ENCODE assay signal across 1 cellular context in genomic region chr2:147927053-147927588, GRCh38.
A peak's percentile ranks its signal among the peaks of the same experiment; 100 is the strongest.
TF ChIP-seq lines count a peak whose summit lies in the region.

No MANE protein-coding gene starts in this region.

TF ChIP-seq in HepG2, 621 proteins besides CTCF, POLR2A, EP300 and RAD21 (continued from another document and continues in another):
- TF ChIP-seq FOXM1 (CRISPR knock-in tag; IDR thresholded peaks at IDR 0.05), result no peak
- no peak for TF ChIP-seq PCBP1 (IDR thresholded peaks at IDR 0.05; ENCODE audit: borderline replicate concordance, low read depth, low read length)
- 0 out of 2 replicates have a peak, but pooled peaks have one; percentile 58 for TF ChIP-seq KDM1A (CRISPR knock-in tag; IDR thresholded peaks at IDR 0.05)
- no peak for TF ChIP-seq ZNF431 (CRISPR knock-in tag; IDR thresholded peaks at IDR 0.05; ENCODE audit: borderline replicate concordance, low read depth)
- no peak for TF ChIP-seq POLR2AphosphoS5 (IDR thresholded peaks at IDR 0.05; ENCODE audit: low read depth, low read length)
- TF ChIP-seq ZNF724P (CRISPR knock-in tag; IDR thresholded peaks at IDR 0.05; ENCODE audit: borderline replicate concordance), result 0 out of 2 replicates have a peak, but pooled peaks have one; percentile 38
- 0 out of 2 replicates have a peak, but pooled peaks have one; percentile 27 for TF ChIP-seq SMYD3 (CRISPR knock-in tag; IDR thresholded peaks at IDR 0.05)
- no peak for TF ChIP-seq SNAI1 (CRISPR knock-in tag; IDR thresholded peaks at IDR 0.05; ENCODE audit: borderline replicate concordance)
- TF ChIP-seq ZNF343 (CRISPR knock-in tag; IDR thresholded peaks at IDR 0.05), result no peak
- TF ChIP-seq ZNF24 (IDR thresholded peaks at IDR 0.05), result no peak
- no peak for TF ChIP-seq PHF20 (CRISPR knock-in tag; IDR thresholded peaks at IDR 0.05)
- no peak for TF ChIP-seq HES4 (CRISPR knock-in tag; IDR thresholded peaks at IDR 0.05; ENCODE audit: borderline replicate concordance)
- TF ChIP-seq ZNF777 (CRISPR knock-in tag; IDR thresholded peaks at IDR 0.05), result no peak
- peak; percentile 77; the same call in 1 of the 2 replicates for TF ChIP-seq EHMT2 (IDR thresholded peaks at IDR 0.05; ENCODE audit: borderline replicate concordance, low read depth, low read length)
- TF ChIP-seq ZNF530 (CRISPR knock-in tag; IDR thresholded peaks at IDR 0.05; ENCODE audit: low read depth), result no peak
- peak; percentile 96 for TF ChIP-seq IRF2 (CRISPR knock-in tag; IDR thresholded peaks at IDR 0.05)
- no peak for TF ChIP-seq BRCA1 (CRISPR knock-in tag; IDR thresholded peaks at IDR 0.05)
- TF ChIP-seq, protein P1, sequence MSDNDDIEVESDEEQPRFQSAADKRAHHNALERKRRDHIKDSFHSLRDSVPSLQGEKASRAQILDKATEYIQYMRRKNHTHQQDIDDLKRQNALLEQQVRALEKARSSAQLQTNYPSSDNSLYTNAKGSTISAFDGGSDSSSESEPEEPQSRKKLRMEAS (IDR thresholded peaks at IDR 0.05), result peak; percentile 76
- no peak for TF ChIP-seq ZNF687 (CRISPR knock-in tag; IDR thresholded peaks at IDR 0.05)
- TF ChIP-seq ZNF577 (CRISPR knock-in tag; IDR thresholded peaks at IDR 0.05; ENCODE audit: borderline replicate concordance, low read depth), result no peak
- TF ChIP-seq, protein P2, sequence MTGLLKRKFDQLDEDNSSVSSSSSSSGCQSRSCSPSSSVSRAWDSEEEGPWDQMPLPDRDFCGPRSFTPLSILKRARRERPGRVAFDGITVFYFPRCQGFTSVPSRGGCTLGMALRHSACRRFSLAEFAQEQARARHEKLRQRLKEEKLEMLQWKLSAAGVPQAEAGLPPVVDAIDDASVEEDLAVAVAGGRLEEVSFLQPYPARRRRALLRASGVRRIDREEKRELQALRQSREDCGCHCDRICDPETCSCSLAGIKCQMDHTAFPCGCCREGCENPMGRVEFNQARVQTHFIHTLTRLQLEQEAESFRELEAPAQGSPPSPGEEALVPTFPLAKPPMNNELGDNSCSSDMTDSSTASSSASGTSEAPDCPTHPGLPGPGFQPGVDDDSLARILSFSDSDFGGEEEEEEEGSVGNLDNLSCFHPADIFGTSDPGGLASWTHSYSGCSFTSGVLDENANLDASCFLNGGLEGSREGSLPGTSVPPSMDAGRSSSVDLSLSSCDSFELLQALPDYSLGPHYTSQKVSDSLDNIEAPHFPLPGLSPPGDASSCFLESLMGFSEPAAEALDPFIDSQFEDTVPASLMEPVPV (CRISPR knock-in tag; IDR thresholded peaks at IDR 0.05), result no peak
- TF ChIP-seq, protein P3, sequence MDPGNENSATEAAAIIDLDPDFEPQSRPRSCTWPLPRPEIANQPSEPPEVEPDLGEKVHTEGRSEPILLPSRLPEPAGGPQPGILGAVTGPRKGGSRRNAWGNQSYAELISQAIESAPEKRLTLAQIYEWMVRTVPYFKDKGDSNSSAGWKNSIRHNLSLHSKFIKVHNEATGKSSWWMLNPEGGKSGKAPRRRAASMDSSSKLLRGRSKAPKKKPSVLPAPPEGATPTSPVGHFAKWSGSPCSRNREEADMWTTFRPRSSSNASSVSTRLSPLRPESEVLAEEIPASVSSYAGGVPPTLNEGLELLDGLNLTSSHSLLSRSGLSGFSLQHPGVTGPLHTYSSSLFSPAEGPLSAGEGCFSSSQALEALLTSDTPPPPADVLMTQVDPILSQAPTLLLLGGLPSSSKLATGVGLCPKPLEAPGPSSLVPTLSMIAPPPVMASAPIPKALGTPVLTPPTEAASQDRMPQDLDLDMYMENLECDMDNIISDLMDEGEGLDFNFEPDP (CRISPR knock-in tag; conservative IDR thresholded peaks at IDR 0.05), result no peak
- TF ChIP-seq ZNF567 (CRISPR knock-in tag; IDR thresholded peaks at IDR 0.05; ENCODE audit: borderline replicate concordance), result peak; percentile 64; the same call in 1 of the 2 replicates
- TF ChIP-seq DPF2 (CRISPR knock-in tag; IDR thresholded peaks at IDR 0.05; ENCODE audit: borderline replicate concordance, low read depth), result peak; percentile 99
- no peak for TF ChIP-seq BHLHE40 (IDR thresholded peaks at IDR 0.05; ENCODE audit: low read length)
- no peak for TF ChIP-seq BRD4 (CRISPR knock-in tag; IDR thresholded peaks at IDR 0.05)
- TF ChIP-seq, protein P4, sequence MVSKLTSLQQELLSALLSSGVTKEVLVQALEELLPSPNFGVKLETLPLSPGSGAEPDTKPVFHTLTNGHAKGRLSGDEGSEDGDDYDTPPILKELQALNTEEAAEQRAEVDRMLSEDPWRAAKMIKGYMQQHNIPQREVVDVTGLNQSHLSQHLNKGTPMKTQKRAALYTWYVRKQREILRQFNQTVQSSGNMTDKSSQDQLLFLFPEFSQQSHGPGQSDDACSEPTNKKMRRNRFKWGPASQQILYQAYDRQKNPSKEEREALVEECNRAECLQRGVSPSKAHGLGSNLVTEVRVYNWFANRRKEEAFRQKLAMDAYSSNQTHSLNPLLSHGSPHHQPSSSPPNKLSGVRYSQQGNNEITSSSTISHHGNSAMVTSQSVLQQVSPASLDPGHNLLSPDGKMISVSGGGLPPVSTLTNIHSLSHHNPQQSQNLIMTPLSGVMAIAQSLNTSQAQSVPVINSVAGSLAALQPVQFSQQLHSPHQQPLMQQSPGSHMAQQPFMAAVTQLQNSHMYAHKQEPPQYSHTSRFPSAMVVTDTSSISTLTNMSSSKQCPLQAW (CRISPR knock-in tag; IDR thresholded peaks at IDR 0.05), result peak; percentile 63; the same call in 1 of the 2 replicates
- no peak for TF ChIP-seq ZNF552 (CRISPR knock-in tag; IDR thresholded peaks at IDR 0.05; ENCODE audit: borderline replicate concordance)
- TF ChIP-seq DNMT1 (CRISPR knock-in tag; IDR thresholded peaks at IDR 0.05), result no peak
- TF ChIP-seq POGZ (CRISPR knock-in tag; IDR thresholded peaks at IDR 0.05), result peak; percentile 95
- peak; percentile 88 for TF ChIP-seq CREM (IDR thresholded peaks at IDR 0.05)
- TF ChIP-seq CREM (CRISPR knock-in tag; IDR thresholded peaks at IDR 0.05), result no peak
- TF ChIP-seq MIXL1 (CRISPR knock-in tag; IDR thresholded peaks at IDR 0.05), result peak; percentile 87
- no peak for TF ChIP-seq ZBTB14 (CRISPR knock-in tag; IDR thresholded peaks at IDR 0.05)
- peak; percentile 75; the same call in 1 of the 2 replicates for TF ChIP-seq ZNF792 (CRISPR knock-in tag; IDR thresholded peaks at IDR 0.05)
- TF ChIP-seq NR2F2 (IDR thresholded peaks at IDR 0.05; ENCODE audit: borderline replicate concordance, low read depth), result peak; percentile 90
- no peak for TF ChIP-seq TCF7L2 (IDR thresholded peaks at IDR 0.05; ENCODE audit: low read depth, low read length)
- TF ChIP-seq IKZF1 (IDR thresholded peaks at IDR 0.05), result no peak
- TF ChIP-seq DDIT3 (CRISPR knock-in tag; IDR thresholded peaks at IDR 0.05), result no peak
- TF ChIP-seq RFXAP (CRISPR knock-in tag; IDR thresholded peaks at IDR 0.05; ENCODE audit: borderline replicate concordance), result no peak
- 0 out of 2 replicates have a peak, but pooled peaks have one; percentile 58 for TF ChIP-seq NKX3-1 (CRISPR knock-in tag; IDR thresholded peaks at IDR 0.05)
- TF ChIP-seq, protein P5, sequence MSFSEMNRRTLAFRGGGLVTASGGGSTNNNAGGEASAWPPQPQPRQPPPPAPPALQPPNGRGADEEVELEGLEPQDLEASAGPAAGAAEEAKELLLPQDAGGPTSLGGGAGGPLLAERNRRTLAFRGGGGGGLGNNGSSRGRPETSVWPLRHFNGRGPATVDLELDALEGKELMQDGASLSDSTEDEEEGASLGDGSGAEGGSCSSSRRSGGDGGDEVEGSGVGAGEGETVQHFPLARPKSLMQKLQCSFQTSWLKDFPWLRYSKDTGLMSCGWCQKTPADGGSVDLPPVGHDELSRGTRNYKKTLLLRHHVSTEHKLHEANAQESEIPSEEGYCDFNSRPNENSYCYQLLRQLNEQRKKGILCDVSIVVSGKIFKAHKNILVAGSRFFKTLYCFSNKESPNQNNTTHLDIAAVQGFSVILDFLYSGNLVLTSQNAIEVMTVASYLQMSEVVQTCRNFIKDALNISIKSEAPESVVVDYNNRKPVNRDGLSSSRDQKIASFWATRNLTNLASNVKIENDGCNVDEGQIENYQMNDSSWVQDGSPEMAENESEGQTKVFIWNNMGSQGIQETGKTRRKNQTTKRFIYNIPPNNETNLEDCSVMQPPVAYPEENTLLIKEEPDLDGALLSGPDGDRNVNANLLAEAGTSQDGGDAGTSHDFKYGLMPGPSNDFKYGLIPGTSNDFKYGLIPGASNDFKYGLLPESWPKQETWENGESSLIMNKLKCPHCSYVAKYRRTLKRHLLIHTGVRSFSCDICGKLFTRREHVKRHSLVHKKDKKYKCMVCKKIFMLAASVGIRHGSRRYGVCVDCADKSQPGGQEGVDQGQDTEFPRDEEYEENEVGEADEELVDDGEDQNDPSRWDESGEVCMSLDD (CRISPR knock-in tag; IDR thresholded peaks at IDR 0.05; ENCODE audit: borderline replicate concordance), result no peak
- no peak for TF ChIP-seq CBX1 (IDR thresholded peaks at IDR 0.05; ENCODE audit: low read depth)
- no peak for TF ChIP-seq POLR2AphosphoS2 (IDR thresholded peaks at IDR 0.05; ENCODE audit: low read depth, low read length)
- no peak for TF ChIP-seq SNAPC4 (CRISPR knock-in tag; IDR thresholded peaks at IDR 0.05)
- TF ChIP-seq, protein P6, sequence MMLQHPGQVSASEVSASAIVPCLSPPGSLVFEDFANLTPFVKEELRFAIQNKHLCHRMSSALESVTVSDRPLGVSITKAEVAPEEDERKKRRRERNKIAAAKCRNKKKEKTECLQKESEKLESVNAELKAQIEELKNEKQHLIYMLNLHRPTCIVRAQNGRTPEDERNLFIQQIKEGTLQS (CRISPR knock-in tag; IDR thresholded peaks at IDR 0.05), result 0 out of 2 replicates have a peak, but pooled peaks have one; percentile 56
- TF ChIP-seq XRCC5 (optimal IDR thresholded peaks at IDR 0.05; ENCODE audit: low read length), result no peak
- peak; percentile 88 for TF ChIP-seq ZSCAN31 (CRISPR knock-in tag; IDR thresholded peaks at IDR 0.05; ENCODE audit: low read depth)
- TF ChIP-seq ERF (CRISPR knock-in tag; IDR thresholded peaks at IDR 0.05), result peak; percentile 84; the same call in 1 of the 2 replicates
- TF ChIP-seq RBM39 (IDR thresholded peaks at IDR 0.05; ENCODE audit: low read depth, low read length, poor library complexity, severe bottlenecking), result no peak
